ENCODE assay signal across 19 cellular contexts in the genomic region with DNA sequence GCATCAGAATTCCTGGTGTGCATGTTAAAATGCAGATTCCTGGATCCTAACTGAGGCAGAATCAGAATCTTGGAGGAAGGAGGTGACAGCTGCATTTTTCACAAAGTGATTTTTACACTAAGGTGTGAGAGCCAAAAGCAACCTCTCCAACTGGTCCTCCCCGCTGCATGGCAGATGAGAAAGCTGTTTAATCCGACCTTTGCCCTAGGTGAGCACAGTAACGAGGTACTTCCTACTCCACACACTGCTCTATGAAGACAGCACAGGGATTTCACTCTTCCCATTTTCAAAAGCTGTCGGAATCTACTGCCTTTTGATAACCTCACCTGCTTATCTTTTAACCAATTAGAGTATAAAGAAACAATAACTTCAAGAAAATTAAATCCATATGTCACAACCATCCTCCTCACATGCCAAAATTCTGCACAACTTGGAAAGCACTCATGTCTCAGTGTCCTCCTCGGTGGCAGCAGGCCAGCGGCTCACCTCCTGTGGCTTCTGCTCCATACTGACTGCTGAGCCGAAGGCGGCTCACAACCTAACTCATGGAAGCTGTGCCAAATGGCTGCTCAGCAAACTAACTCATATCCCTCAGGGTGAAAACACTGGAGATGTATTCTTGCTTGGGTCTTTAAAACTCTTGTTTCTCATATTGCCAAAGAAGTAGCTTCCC. TPM values are rescaled to one million over a fixed set of nuclear protein-coding genes. Genes with fewer than 3 reads are reported as not detected.
DNase-seq lines count a peak whose midpoint lies in the region; ATAC-seq and TF ChIP-seq lines count a peak whose summit lies in the region.
"Had no signal": no experiment of that assay in that cellular context is flagged by ENCODE, and none has a peak within 500 bp of the region (broad histone marks: within the 10 kb centered on the region; RNA-seq: fewer than 3 reads in every experiment).

No MANE protein-coding gene starts in this region.

- H3K4ac ChIP-seq in mesendoderm (ENCODE audit: low read depth, low read length), result no peak overlapping the region

- no TSS peak for BruUV-seq in A673 (replicated peaks; lab: Mats Ljungman, UMichigan)

- H3K23ac ChIP-seq in mesendoderm (ENCODE audit: low read length), result no peak overlapping the region

- H3K27ac ChIP-seq in A673 (ENCODE audit: low read depth, low read length, poor library complexity, severe bottlenecking) (no peak overlapping the region), mesendoderm (ENCODE audit: low read depth, low read length) (no peak overlapping the region)
- H3K27ac ChIP-seq: right atrium auricular region, suprapubic skin, VCaP had no signal

- H3K9me3 Mint-ChIP-seq in activated T-helper 2 cell treated with anti-CD3 and anti-CD28 coated beads, Interferon-gamma antibody, Interleukin-2, Interleukin-4, amounts not matched to agents 10 μg/mL and 5 μg/mL and 100 μg/mL, durations not matched to agents 14 hours and 24 hours and 36 hours, result no peaks in the 10 kb centered on the region
- H3K9me3 Mint-ChIP-seq: activated naive CD4-positive, alpha-beta T cell treated with anti-CD3 and anti-CD28 coated beads, Interleukin-2, amount 50 U/mL, for 72 hours; T-helper 1 cell treated with Interleukin-12 subunit alpha and Interleukin-12 subunit beta and Interleukin-4 antibody, amounts not matched to agents 30 μg/mL and 1 μg/mL, for 36 hours had no signal

- H3K79me1 ChIP-seq in mesendoderm (ENCODE audit: low read length), result peaks cover 4% of the 10 kb centered on the region

- no peak overlapping the region for H3K18ac ChIP-seq in mesendoderm (ENCODE audit: low read length)

- no peak overlapping the region for H4K5ac ChIP-seq in mesendoderm (ENCODE audit: low read length)

- no peak overlapping the region for H3K56ac ChIP-seq in mesendoderm (ENCODE audit: low read length)

- H3K27me3 ChIP-seq in A673 (replicated peaks; ENCODE audit: insufficient read depth, low read depth, low read length, poor library complexity), result no peaks in the 10 kb centered on the region
- H3K27me3 ChIP-seq in mesendoderm (ENCODE audit: insufficient read depth, low read length, poor library complexity), result no peaks in the 10 kb centered on the region
- H3K27me3 ChIP-seq: right atrium auricular region, suprapubic skin had no signal

- peaks cover 16% of the 10 kb centered on the region for H3K4me1 ChIP-seq in A673 (ENCODE audit: insufficient read depth, low read length, poor library complexity, severe bottlenecking)
- no peaks in the 10 kb centered on the region for H3K4me1 ChIP-seq in mesendoderm (ENCODE audit: control insufficient read depth, low read depth, low read length)

- H3K4me1 Mint-ChIP-seq in activated T-helper 2 cell treated with anti-CD3 and anti-CD28 coated beads, Interferon-gamma antibody, Interleukin-2, Interleukin-4, amounts not matched to agents 10 μg/mL and 5 μg/mL and 100 μg/mL, durations not matched to agents 14 hours and 24 hours and 36 hours (ENCODE audit: low read depth), result peaks cover 35% of the 10 kb centered on the region

- CTCF ChIA-PET in A673 (lab: Charles Lee), result no interaction called here

- H2BK120ac ChIP-seq in mesendoderm (ENCODE audit: low read depth, low read length), result no peak overlapping the region

- H3K79me2 ChIP-seq in mesendoderm (ENCODE audit: control insufficient read depth, insufficient read depth, low read length), result no peaks in the 10 kb centered on the region

- peak; percentile 65 for DNase-seq in A673 (ENCODE audit: low spot score)
- DNase-seq in Daoy (ENCODE audit: low read depth), result peak; percentile 1
- peak; percentile 19 for DNase-seq in astrocyte of the hippocampus (ENCODE audit: low read depth, low spot score)
- peak; percentile 19 for DNase-seq in mesendoderm
- DNase-seq in activated T-helper 2 cell treated with anti-CD3 and anti-CD28 coated beads, Interferon-gamma antibody, Interleukin-2, Interleukin-4, amounts not matched to agents 10 μg/mL and 5 μg/mL and 100 μg/mL, durations not matched to agents 14 hours and 24 hours and 36 hours (ENCODE audit: low spot score), result no peak
- DNase-seq in activated CD4-positive, alpha-beta T cell treated with anti-CD3 and anti-CD28 coated beads, Interleukin-2, amount 50 U/mL, for 48 hours, result no peak
- DNase-seq in mesenteric fat pad (ENCODE audit: low spot score), result no peak
- DNase-seq: activated CD4-positive, alpha-beta T cell treated with anti-CD3 and anti-CD28 coated beads, Interleukin-2, amount 50 U/mL, for 4 hours; KBM-7; left cardiac atrium; NCI-H2029 treated with DMSO at 0.1 percent for 48 hours; NCI-H510A treated with DMSO at 0.1 percent for 48 hours; SIG-M5 had no signal

- no peak overlapping the region for H2AK5ac ChIP-seq in mesendoderm (ENCODE audit: low read length)

- H3K36me3 ChIP-seq in A673 (ENCODE audit: insufficient read depth, low read length, poor library complexity, severe bottlenecking) (peaks cover 16% of the 10 kb centered on the region), mesendoderm (ENCODE audit: control insufficient read depth, insufficient read depth, low read length) (no peaks in the 10 kb centered on the region)

- no peak for ATAC-seq in HG02884 (IDR thresholded peaks at IDR 0.05; ENCODE audit: unreplicated experiment)
- ATAC-seq: activated naive CD4-positive, alpha-beta T cell treated with anti-CD3 and anti-CD28 coated beads, Interleukin-2, amount 50 U/mL, for 72 hours; left cardiac atrium had no signal

- no peak overlapping the region for H4K8ac ChIP-seq in mesendoderm (ENCODE audit: low read depth, low read length)

- POLR2A ChIA-PET in A673 (lab: Charles Lee; ENCODE audit: low non-redundant PET), result no interaction called here

- no peak overlapping the region for H3K9ac ChIP-seq in mesendoderm (ENCODE audit: low read length)

- H3K4me3 ChIP-seq in A673 (ENCODE audit: low read depth, low read length, poor library complexity, severe bottlenecking) (no peak overlapping the region), mesendoderm (ENCODE audit: low read length) (no peak overlapping the region)
- H3K4me3 ChIP-seq: right atrium auricular region, suprapubic skin had no signal

- no peak overlapping the region for H3K4me3 Mint-ChIP-seq in activated T-helper 2 cell treated with anti-CD3 and anti-CD28 coated beads, Interferon-gamma antibody, Interleukin-2, Interleukin-4, amounts not matched to agents 10 μg/mL and 5 μg/mL and 100 μg/mL, durations not matched to agents 14 hours and 24 hours and 36 hours (ENCODE audit: low read depth)
- H3K4me3 Mint-ChIP-seq: T-helper 1 cell treated with Interleukin-12 subunit alpha and Interleukin-12 subunit beta and Interleukin-4 antibody, amounts not matched to agents 30 μg/mL and 1 μg/mL, for 36 hours had no signal

- no peak overlapping the region for H3K27ac Mint-ChIP-seq in activated T-helper 2 cell treated with anti-CD3 and anti-CD28 coated beads, Interferon-gamma antibody, Interleukin-2, Interleukin-4, amounts not matched to agents 10 μg/mL and 5 μg/mL and 100 μg/mL, durations not matched to agents 14 hours and 24 hours and 36 hours
- H3K27ac Mint-ChIP-seq: T-helper 1 cell treated with Interleukin-12 subunit alpha and Interleukin-12 subunit beta and Interleukin-4 antibody, amounts not matched to agents 30 μg/mL and 1 μg/mL, for 36 hours had no signal

- TF ChIP-seq CTCF in A673 (conservative IDR thresholded peaks at IDR 0.05; ENCODE audit: low read depth, low read length), result no peak

- H3K36me3 Mint-ChIP-seq in activated T-helper 2 cell treated with anti-CD3 and anti-CD28 coated beads, Interferon-gamma antibody, Interleukin-2, Interleukin-4, amounts not matched to agents 10 μg/mL and 5 μg/mL and 100 μg/mL, durations not matched to agents 14 hours and 24 hours and 36 hours (ENCODE audit: low read depth), result peaks cover 40% of the 10 kb centered on the region

- no peaks in the 10 kb centered on the region for H3K27me3 Mint-ChIP-seq in activated T-helper 2 cell treated with anti-CD3 and anti-CD28 coated beads, Interferon-gamma antibody, Interleukin-2, Interleukin-4, amounts not matched to agents 10 μg/mL and 5 μg/mL and 100 μg/mL, durations not matched to agents 14 hours and 24 hours and 36 hours (ENCODE audit: low read depth)

- H2BK5ac ChIP-seq in mesendoderm (ENCODE audit: low read length), result no peak overlapping the region

- no peaks in the 10 kb centered on the region for H3K9me3 ChIP-seq in A673 (ENCODE audit: low read depth, low read length, poor library complexity, severe bottlenecking)
- H3K9me3 ChIP-seq: right atrium auricular region, suprapubic skin had no signal

- intact Hi-C loops in A673 (cut with micrococcal nuclease; ENCODE audit: unreplicated experiment), result loop anchor here (5.0 to 10.0 kb wide), 2 partner anchors 118 to 275 kb away; a partner anchor contains a TSS
- intact Hi-C loops in activated T-helper 2 cell treated with anti-CD3 and anti-CD28 coated beads, Interferon-gamma antibody, Interleukin-2, Interleukin-4, amounts not matched to agents 10 μg/mL and 5 μg/mL and 100 μg/mL, durations not matched to agents 14 hours and 24 hours and 36 hours (cut with micrococcal nuclease), result loop anchor here (1.0 to 5.0 kb wide), 2 partner anchors 8 to 278 kb away; no protein-coding TSS in a partner anchor

- no peak overlapping the region for H3K4me2 ChIP-seq in mesendoderm (ENCODE audit: low read length)

- no CpG with 5 or more reads among the region's 8 CpGs for WGBS in mesendoderm (ENCODE audit: extremely low coverage, insufficient coverage, low lambda C conversion rate)

- H2BK15ac ChIP-seq in mesendoderm (replicated peaks; ENCODE audit: low read depth), result no peak overlapping the region

RNA-seq across cellular contexts. Expression of a gene that starts 3.6 kb away (rescaled TPM):
- total RNA-seq in A673 (2021), result 30.5 and 33.0 TPM in 2 replicates
- total RNA-seq in Daoy (2014; rRNA removed; shearing (Covaris generic)), result 21.7 and 31.8 TPM in 2 replicates
- 30.0 TPM for polyA plus RNA-seq in mesendoderm (2013, experiment 1 of 2)
- polyA plus RNA-seq in mesendoderm (2013, experiment 2 of 2), result 31.9 TPM
- total RNA-seq in activated T-helper 2 cell treated with anti-CD3 and anti-CD28 coated beads, Interferon-gamma antibody, Interleukin-2, Interleukin-4, amounts not matched to agents 10 μg/mL and 5 μg/mL and 100 μg/mL, durations not matched to agents 14 hours and 24 hours and 36 hours, result 26.7 and 31.8 TPM in 2 replicates
- 11.4 TPM for total RNA-seq in mesenteric fat pad

RNA-seq across cellular contexts. Expression of a gene that starts 30.2 kb away (rescaled TPM):
- total RNA-seq in A673 (2021) (34.5 and 36.9 TPM in 2 replicates), mesenteric fat pad (31.9 TPM)
- total RNA-seq in Daoy (2014; rRNA removed; shearing (Covaris generic)), result 5.3 and 7.6 TPM in 2 replicates
- polyA plus RNA-seq in mesendoderm (2013, experiment 1 of 2), result 37.7 TPM
- polyA plus RNA-seq in mesendoderm (2013, experiment 2 of 2), result 39.6 TPM
- 7.9 and 10.4 TPM in 2 replicates for total RNA-seq in activated T-helper 2 cell treated with anti-CD3 and anti-CD28 coated beads, Interferon-gamma antibody, Interleukin-2, Interleukin-4, amounts not matched to agents 10 μg/mL and 5 μg/mL and 100 μg/mL, durations not matched to agents 14 hours and 24 hours and 36 hours

Comparison
In these comparisons a context has a peak if more than half of its experiments do, and no peak if none do; other contexts are left out.
1. DNase-seq: peak in A673 (single experiment), Daoy (single experiment), astrocyte of the hippocampus (single experiment) and mesendoderm (single experiment); none in activated T-helper 2 cell treated with anti-CD3 and anti-CD28 coated beads, Interferon-gamma antibody, Interleukin-2, Interleukin-4, amounts not matched to agents 10 μg/mL and 5 μg/mL and 100 μg/mL, durations not matched to agents 14 hours and 24 hours and 36 hours (single experiment), activated CD4-positive, alpha-beta T cell treated with anti-CD3 and anti-CD28 coated beads, Interleukin-2, amount 50 U/mL, for 48 hours (0 of 2) and mesenteric fat pad (single experiment).